ENCODE assay signal across 32 cellular contexts in genomic region chr7:120431016-120431415, GRCh38.
A peak's percentile ranks its signal among the peaks of the same experiment; 100 is the strongest.
DNase-seq lines count a peak whose midpoint lies in the region; ATAC-seq, FAIRE-seq and TF ChIP-seq lines count a peak whose summit lies in the region.
"Had no signal": no experiment of that assay in that cellular context is flagged by ENCODE, and none has a peak within 500 bp of the region (broad histone marks: within the 10 kb centered on the region; RNA-seq: fewer than 3 reads in every experiment).

No MANE protein-coding gene starts in this region.

- H3K4me1 ChIP-seq in GM12878 (ENCODE audit: control insufficient read depth, insufficient read depth, low read length) = peaks cover 6% of the 10 kb centered on the region; the same call in 1 of the 2 replicates
- H3K4me1 ChIP-seq in heart left ventricle = no peaks in the 10 kb centered on the region
- H3K4me1 ChIP-seq: BLaER1, esophagus muscularis mucosa had no signal

- DNase-seq in GM12878 (ENCODE audit: low read depth, low spot score) = no peak
- DNase-seq in head of caudate nucleus = no peak
- DNase-seq in osteocyte (ENCODE audit: extremely low spot score, unreplicated experiment) = no peak
- no peak for DNase-seq in heart left ventricle
- no peak for DNase-seq in NCI-H2107 (lab: John Stamatoyannopoulos, UW)
- DNase-seq: activated CD4-positive, alpha-beta T cell treated with anti-CD3 and anti-CD28 coated beads, Interleukin-2, amount 50 U/mL, for 1 hour; activated gamma-delta T cell treated with Interleukin-2 at 50 U/mL for 16 hours; activated T-cell treated with anti-CD3 and anti-CD28 coated beads, Interleukin-2, amount 50 U/mL, for 4 hours; central memory CD4-positive, alpha-beta T cell; COR-L47; foreskin melanocyte; GDM1; hypothalamus; immature natural killer cell; mesenchymal stem cell; NCI-H1105 treated with DMSO at 0.1 percent for 48 hours; NCI-H2029; NCI-H2227 treated with DMSO at 0.1 percent for 48 hours; NCI-H526 treated with DMSO at 0.1 percent for 48 hours; right cardiac atrium; stimulated activated CD4-positive, alpha-beta T cell treated with anti-CD3 and anti-CD28 coated beads, Interleukin-4, amount 100 ng/mL, for 1 hour had no signal

- SMC1A ChIA-PET in GM12878 (lab: Charles Lee; ENCODE audit: uncharacterized antibody, unreplicated experiment) = interaction anchor here (0.6 to 2.3 kb wide), 5 partner anchors 10 to 161 kb away, joined by 3 to 10 read pairs (median 3); no protein-coding TSS in a partner anchor

- no peaks in the 10 kb centered on the region for H4K20me1 ChIP-seq in GM12878 (ENCODE audit: control insufficient read depth, insufficient read depth)
- H4K20me1 ChIP-seq: BLaER1 had no signal

- CTCF ChIA-PET in GM12878 (lab: Yijun Ruan, JAX) = interaction anchor here (1.5 kb wide), 1 partner anchor 25 kb away, joined by 3 read pairs; no protein-coding TSS in a partner anchor

- no peak for TF ChIP-seq EP300 in GM12878 (IDR thresholded peaks at IDR 0.05; ENCODE audit: borderline replicate concordance in 1 of 2, control insufficient read depth in 1 of 2, low read depth in 2 of 2, low read length in 2 of 2)

- H3K9ac ChIP-seq in GM12878 (ENCODE audit: control insufficient read depth, insufficient read depth, low read length) = no peak overlapping the region
- H3K9ac ChIP-seq: BLaER1 had no signal

- peak; percentile 37 for ATAC-seq in GM18861 (IDR thresholded peaks at IDR 0.05; ENCODE audit: unreplicated experiment)
- ATAC-seq in GM21619 (IDR thresholded peaks at IDR 0.05; ENCODE audit: unreplicated experiment) = peak; percentile 53
- peak; percentile 58 for ATAC-seq in HG02938 (IDR thresholded peaks at IDR 0.05; ENCODE audit: unreplicated experiment)
- ATAC-seq in GM12878 = peak; percentile 45
- ATAC-seq in heart left ventricle = no peak
- ATAC-seq: activated T-cell treated with anti-CD3 and anti-CD28 coated beads, Interleukin-2, amount 50 U/mL, for 4 hours; left lobe of liver; right cardiac atrium; stimulated activated effector memory CD8-positive, alpha-beta T cell treated with anti-CD3 and anti-CD28 coated beads, Interleukin-12 subunit alpha, Interleukin-12 subunit beta, amount 100 ng/mL, for 72 hours; WTC11 had no signal

- TF ChIP-seq CTCF in GM12878 (IDR thresholded peaks at IDR 0.05 in 2 of 3, conservative IDR thresholded peaks at IDR 0.05 in 1 of 3; ENCODE audit: control insufficient read depth in 2 of 3, extremely low read depth in 1 of 3, insufficient read depth in 1 of 3, low read depth in 3 of 3, low read length in 3 of 3) = no peak
- no peak for TF ChIP-seq CTCF in osteocyte (IDR thresholded peaks at IDR 0.05)
- no peak for TF ChIP-seq CTCF in heart left ventricle (IDR thresholded peaks at IDR 0.05)

- peaks cover 33% of the 10 kb centered on the region for H3K79me2 ChIP-seq in GM12878 (ENCODE audit: control insufficient read depth, insufficient read depth, low read length)

- no peak overlapping the region for H3K27ac Mint-ChIP-seq in osteocyte (ENCODE audit: unreplicated experiment)
- H3K27ac Mint-ChIP-seq: dendritic cell treated with granulocyte-macrophage colony-stimulating factor and Interleukin-4, amounts not matched to agents 40 ng/mL and 50 ng/mL, for 4 days; immature natural killer cell; stimulated activated effector memory CD8-positive, alpha-beta T cell treated with anti-CD3 and anti-CD28 coated beads, Interleukin-12 subunit alpha, Interleukin-12 subunit beta, amount 100 ng/mL, for 72 hours; type B pancreatic cell had no signal

- H3K27ac ChIP-seq in GM12878 (ENCODE audit: control insufficient read depth, insufficient read depth) (no peak overlapping the region), heart left ventricle (no peak overlapping the region)
- H3K27ac ChIP-seq: BLaER1, esophagus muscularis mucosa had no signal

- no peak overlapping the region for H3K4me3 ChIP-seq in GM12878
- no peak overlapping the region for H3K4me3 ChIP-seq in heart left ventricle
- H3K4me3 ChIP-seq: BLaER1, esophagus muscularis mucosa had no signal

- H3K36me3 Mint-ChIP-seq in osteocyte (ENCODE audit: unreplicated experiment) = no peaks in the 10 kb centered on the region
- H3K36me3 Mint-ChIP-seq: stimulated activated effector memory CD8-positive, alpha-beta T cell treated with anti-CD3 and anti-CD28 coated beads, Interleukin-12 subunit alpha, Interleukin-12 subunit beta, amount 100 ng/mL, for 72 hours; type B pancreatic cell; WTC11 had no signal

- RAD21 ChIA-PET in GM12878 (lab: Charles Lee; ENCODE audit: unreplicated experiment) = interaction anchor here (0.9 to 1.4 kb wide), 3 partner anchors 9 to 25 kb away, joined by 3 read pairs; no protein-coding TSS in a partner anchor

- FAIRE-seq in GM12878 (lab: Jason Lieb, UNC) = no peak

- 0% methylated on average over 1 of the region's 1 CpG for WGBS in GM12878 (ENCODE audit: insufficient coverage, insufficient replicate concordance, low lambda C conversion rate, missing lambda C conversion rate)
- 67 to 71% (median 69%) methylated on average over 1 of the region's 1 CpG for WGBS in heart left ventricle, 4 donors

- BruUV-seq in GM12878 (replicated peaks; lab: Mats Ljungman, UMichigan) = no TSS peak

- H3K27me3 Mint-ChIP-seq in osteocyte (ENCODE audit: unreplicated experiment) = no peaks in the 10 kb centered on the region
- H3K27me3 Mint-ChIP-seq: dendritic cell treated with granulocyte-macrophage colony-stimulating factor and Interleukin-4, amounts not matched to agents 40 ng/mL and 50 ng/mL, for 4 days had no signal

- H3K4me3 Mint-ChIP-seq in osteocyte (ENCODE audit: unreplicated experiment) = no peak overlapping the region
- H3K4me3 Mint-ChIP-seq: activated T-cell treated with anti-CD3 and anti-CD28 coated beads, Interleukin-2, amount 50 U/mL, for 4 hours; dendritic cell treated with granulocyte-macrophage colony-stimulating factor and Interleukin-4, amounts not matched to agents 40 ng/mL and 50 ng/mL, for 4 days; immature natural killer cell; neural crest cell; stimulated activated effector memory CD8-positive, alpha-beta T cell treated with anti-CD3 and anti-CD28 coated beads, Interleukin-12 subunit alpha, Interleukin-12 subunit beta, amount 100 ng/mL, for 72 hours; type B pancreatic cell; WTC11 had no signal

- H3K9me3 ChIP-seq in GM12878 (replicated peaks; ENCODE audit: control insufficient read depth, insufficient read depth, low read length) = peaks cover 2% of the 10 kb centered on the region; the same call in 1 of the 3 replicates
- no peaks in the 10 kb centered on the region for H3K9me3 ChIP-seq in heart left ventricle
- H3K9me3 ChIP-seq: BLaER1, esophagus muscularis mucosa had no signal

- no peak for TF ChIP-seq RAD21 in GM12878 (IDR thresholded peaks at IDR 0.05; ENCODE audit: insufficient read depth, low read depth, low read length)

- H2AFZ ChIP-seq in GM12878 (ENCODE audit: control insufficient read depth, low read depth, low read length) = no peak overlapping the region

- intact Hi-C loops in GM12878 (cut with micrococcal nuclease; ENCODE audit: unreplicated experiment) (no loop called here), head of caudate nucleus (cut with DNase I) (no loop called here), heart left ventricle (cut with DNase I) (no loop called here)

- in situ Hi-C loops in GM12878 (cut with MboI) = no loop called here

- no peaks in the 10 kb centered on the region for H3K4me1 Mint-ChIP-seq in osteocyte (ENCODE audit: unreplicated experiment)
- H3K4me1 Mint-ChIP-seq: immature natural killer cell; neural crest cell; stimulated activated effector memory CD8-positive, alpha-beta T cell treated with anti-CD3 and anti-CD28 coated beads, Interleukin-12 subunit alpha, Interleukin-12 subunit beta, amount 100 ng/mL, for 72 hours had no signal

- H3K4me2 ChIP-seq in GM12878 (ENCODE audit: control insufficient read depth, insufficient read depth) = no peak overlapping the region
- H3K4me2 ChIP-seq: BLaER1 had no signal

- H3K9me3 Mint-ChIP-seq in osteocyte (ENCODE audit: unreplicated experiment) = no peaks in the 10 kb centered on the region
- H3K9me3 Mint-ChIP-seq: dendritic cell treated with granulocyte-macrophage colony-stimulating factor and Interleukin-4, amounts not matched to agents 40 ng/mL and 50 ng/mL, for 4 days; neural crest cell; type B pancreatic cell; WTC11 had no signal

- TF ChIP-seq POLR2A in GM12878 (IDR thresholded peaks at IDR 0.05; ENCODE audit: low read depth, low read length) (no peak), heart left ventricle (IDR thresholded peaks at IDR 0.05) (no peak)

- peaks cover 5% of the 10 kb centered on the region in 2 experiments; a peak in 3 of 4 replicates for H3K36me3 ChIP-seq in GM12878 (ENCODE audit: control insufficient read depth in 2 of 2, insufficient read depth in 2 of 2, low read length in 1 of 2)
- H3K36me3 ChIP-seq in heart left ventricle = no peaks in the 10 kb centered on the region
- H3K36me3 ChIP-seq: BLaER1, esophagus muscularis mucosa had no signal

- H3K27me3 ChIP-seq in GM12878 (replicated peaks in 1 of 2; ENCODE audit: control insufficient read depth in 2 of 2, insufficient read depth in 2 of 2, low read length in 1 of 2) (no peaks in the 10 kb centered on the region), heart left ventricle (no peaks in the 10 kb centered on the region)
- H3K27me3 ChIP-seq: BLaER1, esophagus muscularis mucosa had no signal

- POLR2A ChIA-PET in GM12878 (lab: Charles Lee) = interaction anchor here (0.6 to 1.1 kb wide), 2 partner anchors 9 to 1925 kb away, joined by 3 read pairs; no protein-coding TSS in a partner anchor

TF ChIP-seq in GM12878, 131 proteins besides CTCF, POLR2A, EP300 and RAD21:
- TF ChIP-seq PKNOX1 (IDR thresholded peaks at IDR 0.05) = peak; percentile 54
- peak; percentile 58; the same call in 1 of the 2 replicates for TF ChIP-seq JUNB (IDR thresholded peaks at IDR 0.05)
- no peak for TF ChIP-seq TCF3 (IDR thresholded peaks at IDR 0.05; ENCODE audit: borderline replicate concordance, insufficient read depth, low read depth, low read length)
- TF ChIP-seq PAX8 (IDR thresholded peaks at IDR 0.05) = no peak
- peak; percentile 53 for TF ChIP-seq NFIC (IDR thresholded peaks at IDR 0.05; ENCODE audit: low read depth, low read length)
- peak; percentile 47; the same call in 1 of the 2 replicates for TF ChIP-seq FOXM1 (IDR thresholded peaks at IDR 0.05; ENCODE audit: low read depth, low read length)
- TF ChIP-seq EED (IDR thresholded peaks at IDR 0.05; ENCODE audit: low read depth) = peak; percentile 41; the same call in 1 of the 2 replicates
- TF ChIP-seq YY1 (IDR thresholded peaks at IDR 0.05; ENCODE audit: low read depth, low read length) = no peak

Comparison
In these comparisons a context has a peak if more than half of its experiments do, and no peak if none do; other contexts are left out.
1. ATAC-seq: peak in GM18861 (single experiment), GM21619 (single experiment), HG02938 (single experiment) and GM12878 (single experiment); none in heart left ventricle (0 of 4).